Comparison of ENCODE assay signal across 30 cellular contexts in genomic region chr12:27688671-27689070, GRCh38. TPM values are rescaled to one million over a fixed set of nuclear protein-coding genes. Genes with fewer than 3 reads are reported as not detected.
"Had no signal": no experiment of that assay in that cellular context is flagged by ENCODE, and none has a peak within 500 bp of the region (broad histone marks: within the 10 kb centered on the region; RNA-seq: fewer than 3 reads in every experiment).

No MANE protein-coding gene starts in this region.

- H3K36me3 Mint-ChIP-seq: activated CD8-positive, alpha-beta memory T cell treated with anti-CD3 and anti-CD28 coated beads, Interleukin-2, amount 10 ng/mL, durations not matched to agents 7 days and 5 days; activated naive CD4-positive, alpha-beta T cell treated with anti-CD3 and anti-CD28 coated beads, Interleukin-2, amount 50 U/mL, for 72 hours had no signal

- H3K27ac Mint-ChIP-seq: activated CD4-positive, alpha-beta memory T cell treated with anti-CD3 and anti-CD28 coated beads for 36 hours; activated CD4-positive, alpha-beta T cell treated with anti-CD3 and anti-CD28 coated beads for 36 hours; activated CD4-positive, alpha-beta T cell treated with anti-CD3 and anti-CD28 coated beads, Interleukin-2, amount 10 ng/mL, durations not matched to agents 24 days and 14 days; activated CD8-positive, alpha-beta memory T cell treated with anti-CD3 and anti-CD28 coated beads, Interleukin-2, amount 10 ng/mL, durations not matched to agents 7 days and 5 days; activated CD8-positive, alpha-beta T cell treated with anti-CD3 and anti-CD28 coated beads, Interleukin-2, amount 10 ng/mL, durations not matched to agents 7 days and 5 days; activated naive CD4-positive, alpha-beta T cell treated with anti-CD3 and anti-CD28 coated beads, Interleukin-2, amount 10 ng/mL, durations not matched to agents 7 days and 5 days; activated naive CD4-positive, alpha-beta T cell treated with anti-CD3 and anti-CD28 coated beads, Interleukin-2, amount 50 U/mL, for 72 hours; activated naive CD8-positive, alpha-beta T cell treated with anti-CD3 and anti-CD28 coated beads, Interleukin-2, amount 10 ng/mL, durations not matched to agents 7 days and 5 days; activated T-cell treated with anti-CD3 and anti-CD28 coated beads, Interleukin-2, amount 50 U/mL, for 72 hours; brain; effector memory CD8-positive, alpha-beta T cell had no signal

- H3K4me3 Mint-ChIP-seq: activated CD4-positive, alpha-beta memory T cell treated with anti-CD3 and anti-CD28 coated beads for 36 hours; activated CD4-positive, alpha-beta T cell treated with anti-CD3 and anti-CD28 coated beads for 36 hours; activated CD4-positive, alpha-beta T cell treated with anti-CD3 and anti-CD28 coated beads, Interleukin-2, amount 10 ng/mL, durations not matched to agents 24 days and 14 days; activated CD8-positive, alpha-beta memory T cell treated with anti-CD3 and anti-CD28 coated beads, Interleukin-2, amount 10 ng/mL, durations not matched to agents 7 days and 5 days; activated CD8-positive, alpha-beta T cell treated with anti-CD3 and anti-CD28 coated beads, Interleukin-2, amount 10 ng/mL, durations not matched to agents 7 days and 5 days; activated naive CD4-positive, alpha-beta T cell treated with anti-CD3 and anti-CD28 coated beads, Interleukin-2, amount 10 ng/mL, durations not matched to agents 7 days and 5 days; activated naive CD8-positive, alpha-beta T cell treated with anti-CD3 and anti-CD28 coated beads, Interleukin-2, amount 10 ng/mL, durations not matched to agents 7 days and 5 days; activated T-cell treated with anti-CD3 and anti-CD28 coated beads, Interleukin-2, amount 50 U/mL, for 72 hours; brain; effector memory CD8-positive, alpha-beta T cell had no signal

- H3K9me3 Mint-ChIP-seq: activated CD4-positive, alpha-beta memory T cell treated with anti-CD3 and anti-CD28 coated beads for 36 hours; activated CD4-positive, alpha-beta T cell treated with anti-CD3 and anti-CD28 coated beads, Interleukin-2, amount 10 ng/mL, durations not matched to agents 24 days and 14 days; activated naive CD4-positive, alpha-beta T cell treated with anti-CD3 and anti-CD28 coated beads, Interleukin-2, amount 10 ng/mL, durations not matched to agents 7 days and 5 days; activated naive CD4-positive, alpha-beta T cell treated with anti-CD3 and anti-CD28 coated beads, Interleukin-2, amount 50 U/mL, for 72 hours; activated naive CD8-positive, alpha-beta T cell treated with anti-CD3 and anti-CD28 coated beads, Interleukin-2, amount 10 ng/mL, durations not matched to agents 7 days and 5 days; activated T-cell treated with anti-CD3 and anti-CD28 coated beads, Interleukin-2, amount 50 U/mL, for 72 hours; brain; effector memory CD8-positive, alpha-beta T cell had no signal

- H3K4me3 ChIP-seq: ascending aorta, breast epithelium, cardiac muscle cell, esophagus squamous epithelium, gastroesophageal sphincter had no signal

- H3K4me1 Mint-ChIP-seq: activated CD4-positive, alpha-beta T cell treated with anti-CD3 and anti-CD28 coated beads for 36 hours; activated CD4-positive, alpha-beta T cell treated with anti-CD3 and anti-CD28 coated beads, Interleukin-2, amount 10 ng/mL, durations not matched to agents 24 days and 14 days; activated CD8-positive, alpha-beta memory T cell treated with anti-CD3 and anti-CD28 coated beads, Interleukin-2, amount 10 ng/mL, durations not matched to agents 7 days and 5 days; activated naive CD4-positive, alpha-beta T cell treated with anti-CD3 and anti-CD28 coated beads, Interleukin-2, amount 10 ng/mL, durations not matched to agents 7 days and 5 days; activated naive CD8-positive, alpha-beta T cell treated with anti-CD3 and anti-CD28 coated beads, Interleukin-2, amount 10 ng/mL, durations not matched to agents 7 days and 5 days; brain had no signal

- H3K4me1 ChIP-seq: ascending aorta, breast epithelium, esophagus squamous epithelium, gastroesophageal sphincter had no signal

- H3K27ac ChIP-seq: ascending aorta, breast epithelium, cardiac muscle cell, epithelial cell of prostate, esophagus squamous epithelium, gastroesophageal sphincter had no signal

- ATAC-seq: activated CD4-positive, alpha-beta T cell treated with anti-CD3 and anti-CD28 coated beads for 36 hours; activated CD8-positive, alpha-beta memory T cell treated with anti-CD3 and anti-CD28 coated beads, Interleukin-2, amount 10 ng/mL, durations not matched to agents 7 days and 5 days; activated CD8-positive, alpha-beta T cell treated with anti-CD3 and anti-CD28 coated beads, Interleukin-2, amount 10 ng/mL, durations not matched to agents 7 days and 5 days; activated naive CD4-positive, alpha-beta T cell treated with anti-CD3 and anti-CD28 coated beads, Interleukin-2, amount 50 U/mL, for 72 hours; activated T-cell treated with anti-CD3 and anti-CD28 coated beads, Interleukin-2, amount 50 U/mL, for 72 hours; effector memory CD8-positive, alpha-beta T cell; gastroesophageal sphincter had no signal

- H3K9me3 ChIP-seq: ascending aorta, breast epithelium, esophagus squamous epithelium, gastroesophageal sphincter had no signal

- FAIRE-seq: colon, endothelial cell of umbilical vein had no signal

- H3K27me3 ChIP-seq: ascending aorta, breast epithelium, cardiac muscle cell, esophagus squamous epithelium, gastroesophageal sphincter had no signal

- DNase-seq: activated CD4-positive, alpha-beta memory T cell treated with anti-CD3 and anti-CD28 coated beads for 36 hours; activated CD4-positive, alpha-beta T cell treated with anti-CD3 and anti-CD28 coated beads for 36 hours; activated CD4-positive, alpha-beta T cell treated with anti-CD3 and anti-CD28 coated beads, Interleukin-2, amount 10 ng/mL, durations not matched to agents 24 days and 14 days; activated CD4-positive, CD25-positive, alpha-beta regulatory T cell; activated CD4-positive, CD25-positive, alpha-beta regulatory T cell treated with anti-CD3 and anti-CD28 coated beads, Interleukin-2, amount 50 U/mL, for 72 hours; activated CD8-positive, alpha-beta memory T cell treated with anti-CD3 and anti-CD28 coated beads, Interleukin-2, amount 10 ng/mL, durations not matched to agents 7 days and 5 days; activated CD8-positive, alpha-beta memory T cell treated with anti-CD3 and anti-CD28 coated beads, Interleukin-2, amount 50 U/mL, for 4 hours; activated CD8-positive, alpha-beta T cell treated with anti-CD3 and anti-CD28 coated beads, Interleukin-2, amount 10 ng/mL, durations not matched to agents 7 days and 5 days; activated gamma-delta T cell; activated naive CD4-positive, alpha-beta T cell; activated naive CD4-positive, alpha-beta T cell treated with anti-CD3 and anti-CD28 coated beads, Interleukin-2, amount 10 ng/mL, durations not matched to agents 7 days and 5 days; activated naive CD8-positive, alpha-beta T cell treated with anti-CD3 and anti-CD28 coated beads, Interleukin-2, amount 10 ng/mL, durations not matched to agents 7 days and 5 days; activated T-cell treated with anti-CD3 and anti-CD28 coated beads, Interleukin-2, amount 50 U/mL, for 1 hour; activated T-cell treated with anti-CD3 and anti-CD28 coated beads, Interleukin-2, amount 50 U/mL, for 72 hours; cortex of kidney; dermis blood vessel endothelial cell; effector CD4-positive, alpha-beta T cell; effector memory CD8-positive, alpha-beta T cell; esophagus squamous epithelium; foreskin melanocyte; T-helper 2 cell had no signal

- H3K27me3 Mint-ChIP-seq: activated CD4-positive, alpha-beta memory T cell treated with anti-CD3 and anti-CD28 coated beads for 36 hours; activated CD4-positive, alpha-beta T cell treated with anti-CD3 and anti-CD28 coated beads for 36 hours; activated CD4-positive, alpha-beta T cell treated with anti-CD3 and anti-CD28 coated beads, Interleukin-2, amount 10 ng/mL, durations not matched to agents 24 days and 14 days; activated naive CD4-positive, alpha-beta T cell treated with anti-CD3 and anti-CD28 coated beads, Interleukin-2, amount 10 ng/mL, durations not matched to agents 7 days and 5 days; activated naive CD8-positive, alpha-beta T cell treated with anti-CD3 and anti-CD28 coated beads, Interleukin-2, amount 10 ng/mL, durations not matched to agents 7 days and 5 days; brain had no signal

RNA-seq across cellular contexts. Expression of gene REP15, which starts 7.6 kb away (rescaled TPM):
- total RNA-seq: activated CD4-positive, alpha-beta T cell treated with anti-CD3 and anti-CD28 coated beads for 36 hours; activated T-cell treated with anti-CD3 and anti-CD28 coated beads, Interleukin-2, amount 50 U/mL, for 72 hours; ascending aorta had no signal
- polyA plus RNA-seq: cardiac muscle cell had no signal
